8 cellular contexts compared by ENCODE assay signal in genomic region chr5:50440651-50441478, GRCh38. TPM values are rescaled to one million over a fixed set of nuclear protein-coding genes. Genes with fewer than 3 reads are reported as not detected.
DNase-seq lines count a peak whose midpoint lies in the region; ATAC-seq and TF ChIP-seq lines count a peak whose summit lies in the region.

TSS of gene EMB (minus strand) at chr5:50441288. CDS start at chr5:50441151, 137 bp downstream.

- peak; percentile 67 to 91 (median 81) for DNase-seq in CD4-positive, CD25-positive, alpha-beta regulatory T cell
- DNase-seq in Peyer's patch, result peak; percentile 86 to 95 (median 89)
- DNase-seq in activated T-helper 9 cell treated with anti-CD3 and anti-CD28 coated beads, Interleukin-2, amount 50 U/mL, for 16 hours (ENCODE audit: low read depth), result peak; percentile 71
- DNase-seq in cardiac muscle cell (ENCODE audit: low read depth in 1 of 2, low spot score in 1 of 2), result peak in 1 of 2 donors; percentile 65
- DNase-seq in trophoblast cell, result peak; percentile 19 to 43
- DNase-seq in type B pancreatic cell (ENCODE audit: extremely low spot score, unreplicated experiment), result peak; percentile 73

- no peak within 1 kb of the TSS for H2AK5ac ChIP-seq in trophoblast cell (ENCODE audit: low read length)

- H3K18ac ChIP-seq in trophoblast cell (ENCODE audit: low read length), result peak within 1 kb of the TSS; percentile 62

- peak within 1 kb of the TSS; percentile 58 for H3K14ac ChIP-seq in trophoblast cell (ENCODE audit: low read length)

- no peak within 1 kb of the TSS for H2BK5ac ChIP-seq in trophoblast cell (ENCODE audit: low read depth, low read length, poor library complexity)

- peaks cover 11% of the 10 kb centered on the region for H3K36me3 Mint-ChIP-seq in CD4-positive, CD25-positive, alpha-beta regulatory T cell
- no peaks in the 10 kb centered on the region for H3K36me3 Mint-ChIP-seq in type B pancreatic cell

- H3K9me3 ChIP-seq in CD4-positive, CD25-positive, alpha-beta regulatory T cell (ENCODE audit: control insufficient read depth in 2 of 2, low read length in 2 of 2), result no peaks in the 10 kb centered on the region
- H3K9me3 ChIP-seq in Peyer's patch (no peaks in the 10 kb centered on the region), cardiac muscle cell (ENCODE audit: low read depth) (no peaks in the 10 kb centered on the region), trophoblast cell (ENCODE audit: insufficient read depth, low read depth, low read length) (no peaks in the 10 kb centered on the region)

- H3K27me3 ChIP-seq in CD4-positive, CD25-positive, alpha-beta regulatory T cell (ENCODE audit: control insufficient read depth, insufficient read depth, low read length), result no peaks in the 10 kb centered on the region
- H3K27me3 ChIP-seq in Peyer's patch, result no peaks in the 10 kb centered on the region
- H3K27me3 ChIP-seq in cardiac muscle cell, result peaks cover 7% of the 10 kb centered on the region
- H3K27me3 ChIP-seq in trophoblast cell (ENCODE audit: insufficient read depth, low read length), result no peaks in the 10 kb centered on the region

- peak within 1 kb of the TSS; percentile 28 for H4K91ac ChIP-seq in trophoblast cell (ENCODE audit: low read depth, low read length)

- no peak within 1 kb of the TSS for H2BK12ac ChIP-seq in trophoblast cell (ENCODE audit: low read length)

- H3K23ac ChIP-seq in trophoblast cell (ENCODE audit: low read length), result no peak within 1 kb of the TSS

- TF ChIP-seq POLR2A in Peyer's patch (IDR thresholded peaks at IDR 0.05), result peak; percentile 44 to 62

- H3K79me2 ChIP-seq in trophoblast cell (ENCODE audit: control insufficient read depth, insufficient read depth, low read length, poor library complexity), result no peaks in the 10 kb centered on the region

- peak within 1 kb of the TSS; percentile 94 for H3K4me3 ChIP-seq in CD4-positive, CD25-positive, alpha-beta regulatory T cell (ENCODE audit: low read depth, low read length)
- H3K4me3 ChIP-seq in Peyer's patch (peak within 1 kb of the TSS; percentile 58 to 70 (median 64)), cardiac muscle cell (peak within 1 kb of the TSS; percentile 52), trophoblast cell (ENCODE audit: low read depth, low read length) (peak within 1 kb of the TSS; percentile 87)

- peak within 1 kb of the TSS; percentile 81 for H3K4me2 ChIP-seq in trophoblast cell (ENCODE audit: low read length)

- H3K9me3 Mint-ChIP-seq in CD4-positive, CD25-positive, alpha-beta regulatory T cell, result no peaks in the 10 kb centered on the region
- H3K9me3 Mint-ChIP-seq in type B pancreatic cell, result no peaks in the 10 kb centered on the region

- H2AFZ ChIP-seq in trophoblast cell (ENCODE audit: insufficient read depth, low read length, poor library complexity), result peak within 1 kb of the TSS; percentile 34

- no peaks in the 10 kb centered on the region for H3K36me3 ChIP-seq in CD4-positive, CD25-positive, alpha-beta regulatory T cell (ENCODE audit: control insufficient read depth, insufficient read depth, low read length)
- no peaks in the 10 kb centered on the region for H3K36me3 ChIP-seq in Peyer's patch
- no peaks in the 10 kb centered on the region for H3K36me3 ChIP-seq in cardiac muscle cell
- H3K36me3 ChIP-seq in trophoblast cell (ENCODE audit: control insufficient read depth in 1 of 2, insufficient read depth in 2 of 2, low read length in 2 of 2), result no peaks in the 10 kb centered on the region

- peak; percentile 70 to 75 for ATAC-seq in CD4-positive, CD25-positive, alpha-beta regulatory T cell (ENCODE audit: low read depth in 2 of 2)
- ATAC-seq in GM19324 (IDR thresholded peaks at IDR 0.05; ENCODE audit: low FRiP score, unreplicated experiment) (peak; percentile 72), HG03469 (IDR thresholded peaks at IDR 0.05; ENCODE audit: unreplicated experiment) (peak; percentile 36)

- H3K27ac ChIP-seq in CD4-positive, CD25-positive, alpha-beta regulatory T cell (ENCODE audit: insufficient read depth, low read length, poor library complexity, severe bottlenecking), result peak within 1 kb of the TSS; percentile 92
- peak within 1 kb of the TSS; percentile 85 to 94 (median 92) for H3K27ac ChIP-seq in Peyer's patch
- H3K27ac ChIP-seq in cardiac muscle cell, result no peak within 1 kb of the TSS
- no peak within 1 kb of the TSS for H3K27ac ChIP-seq in trophoblast cell (ENCODE audit: low read depth, low read length)

- H3K27me3 Mint-ChIP-seq in CD4-positive, CD25-positive, alpha-beta regulatory T cell, result no peaks in the 10 kb centered on the region
- H3K27me3 Mint-ChIP-seq in type B pancreatic cell, result peaks cover 19% of the 10 kb centered on the region

- H4K12ac ChIP-seq in trophoblast cell (ENCODE audit: low read depth, low read length), result peak within 1 kb of the TSS; percentile 54

- H3K4me3 Mint-ChIP-seq in CD4-positive, CD25-positive, alpha-beta regulatory T cell, result peak within 1 kb of the TSS; percentile 96 to 98 (median 97)
- H3K4me3 Mint-ChIP-seq in type B pancreatic cell, result peak within 1 kb of the TSS; percentile 93

- peaks cover 4% of the 10 kb centered on the region for H3K79me1 ChIP-seq in trophoblast cell (ENCODE audit: low read length)

- WGBS in trophoblast cell (ENCODE audit: extremely low coverage, insufficient coverage, insufficient read length), result no CpG with 5 or more reads among the region's 80 CpGs

- peak within 1 kb of the TSS; percentile 27 for H2BK120ac ChIP-seq in trophoblast cell (ENCODE audit: insufficient read depth, low read length, poor library complexity)

- H3K4me1 Mint-ChIP-seq in CD4-positive, CD25-positive, alpha-beta regulatory T cell, result peaks cover 31 to 83% (median 54%) of the 10 kb centered on the region in 4 donors
- no peaks in the 10 kb centered on the region for H3K4me1 Mint-ChIP-seq in type B pancreatic cell (ENCODE audit: unreplicated experiment)

- H3K4me1 ChIP-seq in CD4-positive, CD25-positive, alpha-beta regulatory T cell (ENCODE audit: control insufficient read depth, insufficient read depth, low read length, poor library complexity, severe bottlenecking), result peaks cover 41% of the 10 kb centered on the region
- H3K4me1 ChIP-seq in Peyer's patch (peaks cover 0 to 5% (median 0%) of the 10 kb centered on the region in 4 donors), cardiac muscle cell (ENCODE audit: low read depth) (no peaks in the 10 kb centered on the region), trophoblast cell (ENCODE audit: control insufficient read depth in 1 of 2, insufficient read depth in 2 of 2, low read length in 2 of 2) (peaks cover 0 to 1% of the 10 kb centered on the region in 2 experiments)

- H3K9ac ChIP-seq in trophoblast cell (ENCODE audit: low read length), result peak within 1 kb of the TSS; percentile 35

- peak within 1 kb of the TSS; percentile 1 for H3K4ac ChIP-seq in trophoblast cell (ENCODE audit: low read depth, low read length)

- peak within 1 kb of the TSS; percentile 97 to 99 (median 98) for H3K27ac Mint-ChIP-seq in CD4-positive, CD25-positive, alpha-beta regulatory T cell
- H3K27ac Mint-ChIP-seq in type B pancreatic cell, result peak within 1 kb of the TSS; percentile 61

- H4K8ac ChIP-seq in trophoblast cell (ENCODE audit: low read depth, low read length), result peak within 1 kb of the TSS; percentile 85

- TF ChIP-seq CTCF in Peyer's patch (IDR thresholded peaks at IDR 0.05), result peak in 4 of 6 experiments; percentile 47 to 53 (median 48)
- TF ChIP-seq CTCF in cardiac muscle cell (IDR thresholded peaks at IDR 0.05; ENCODE audit: low read depth, low read length), result no peak
- TF ChIP-seq CTCF in type B pancreatic cell (conservative IDR thresholded peaks at IDR 0.05), result peak; percentile 57

RNA-seq across cellular contexts. Expression of gene EMB, which starts in this region (rescaled TPM):
- total RNA-seq in CD4-positive, CD25-positive, alpha-beta regulatory T cell, result 195 TPM
- polyA plus RNA-seq in CD4-positive, CD25-positive, alpha-beta regulatory T cell, result 100 to 1,000 TPM; 130 to 304 (median 229) TPM
- total RNA-seq in Peyer's patch (10 to 100 TPM; 34.7 to 87.0 (median 43.2) TPM), cardiac muscle cell (1.8 and 3.8 TPM in 2 replicates), type B pancreatic cell (ENCODE audit: low replicate concordance) (12.2 and 26.8 TPM in 2 replicates)
- polyA plus RNA-seq in cardiac muscle cell, result 2.5 and 3.7 TPM in 2 replicates
- polyA plus RNA-seq in trophoblast cell (2013), result 14.0 and 14.5 TPM in 2 replicates

Comparison
In these comparisons a context has a peak if more than half of its experiments do, and no peak if none do; other contexts are left out.
1. RNA of gene EMB (polyA plus RNA-seq): 130 to 304 TPM in CD4-positive, CD25-positive, alpha-beta regulatory T cell; 2.5 to 3.7 TPM in cardiac muscle cell; every median in the first group is over 10 times any median in the second.
2. H3K27ac ChIP-seq: peak in CD4-positive, CD25-positive, alpha-beta regulatory T cell (single experiment) and Peyer's patch (4 of 4); none in cardiac muscle cell (single experiment) and trophoblast cell (single experiment).
3. Peak in every context shown above with its lines, with median percentiles within 50 percentile points of each other: ATAC-seq and H3K4me3 ChIP-seq.